ENCODE assay signal across 10 cellular contexts in genomic region chr12:46659844-46660243, GRCh38.
A peak's percentile ranks its signal among the peaks of the same experiment; 100 is the strongest.
DNase-seq lines count a peak whose midpoint lies in the region; ATAC-seq, FAIRE-seq and TF ChIP-seq lines count a peak whose summit lies in the region.
"Had no signal": no experiment of that assay in that cellular context is flagged by ENCODE, and none has a peak within 500 bp of the region (broad histone marks: within the 10 kb centered on the region; RNA-seq: fewer than 3 reads in every experiment).

No MANE protein-coding gene starts in this region.

- no peak overlapping the region for H3K9ac ChIP-seq in astrocyte (ENCODE audit: low read length)

- peak overlapping the region; percentile 52 to 67 for H3K27ac Mint-ChIP-seq in activated naive CD4-positive, alpha-beta T cell treated with anti-CD3 and anti-CD28 coated beads, Interleukin-2, amount 50 U/mL, for 72 hours
- H3K27ac Mint-ChIP-seq in astrocyte (ENCODE audit: unreplicated experiment) = peak overlapping the region; percentile 84
- peak overlapping the region in 8 of 10 donors; percentile 7 to 75 (median 40) for H3K27ac Mint-ChIP-seq in naive thymus-derived CD8-positive, alpha-beta T cell

- TF ChIP-seq CTCF in astrocyte (IDR thresholded peaks at IDR 0.05; ENCODE audit: insufficient read depth, low read depth, low read length) (no peak), D721Med (IDR thresholded peaks at IDR 0.05; ENCODE audit: insufficient read depth, missing control alignments) (no peak)

- FAIRE-seq in astrocyte (lab: Jason Lieb, UNC) (no peak), D721Med (lab: Jason Lieb, UNC) (no peak)

- no peaks in the 10 kb centered on the region for H3K36me3 Mint-ChIP-seq in activated naive CD4-positive, alpha-beta T cell treated with anti-CD3 and anti-CD28 coated beads, Interleukin-2, amount 50 U/mL, for 72 hours
- peaks cover 2% of the 10 kb centered on the region for H3K36me3 Mint-ChIP-seq in astrocyte (ENCODE audit: low read depth, unreplicated experiment)
- peaks cover 0 to 5% (median 2%) of the 10 kb centered on the region in 3 donors for H3K36me3 Mint-ChIP-seq in naive thymus-derived CD8-positive, alpha-beta T cell

- H3K36me3 ChIP-seq in astrocyte (ENCODE audit: insufficient read depth, low read length) (no peaks in the 10 kb centered on the region), urinary bladder (ENCODE audit: insufficient read depth) (no peaks in the 10 kb centered on the region)

- no peaks in the 10 kb centered on the region for H3K27me3 Mint-ChIP-seq in astrocyte (ENCODE audit: low read depth, unreplicated experiment)
- H3K27me3 Mint-ChIP-seq in naive thymus-derived CD8-positive, alpha-beta T cell = no peaks in the 10 kb centered on the region

- H2AFZ ChIP-seq in astrocyte (ENCODE audit: low read depth, low read length) = no peak overlapping the region

- H3K4me3 ChIP-seq in astrocyte (ENCODE audit: insufficient read depth, low read depth, low read length) (no peak overlapping the region), urinary bladder (ENCODE audit: low read depth, low read length) (no peak overlapping the region)

- no peak overlapping the region for H3K4me3 Mint-ChIP-seq in astrocyte (ENCODE audit: unreplicated experiment)
- H3K4me3 Mint-ChIP-seq in naive thymus-derived CD8-positive, alpha-beta T cell = peak overlapping the region in 5 of 10 donors; percentile 2 to 51 (median 20)

- POLR2A ChIA-PET in naive thymus-derived CD8-positive, alpha-beta T cell (lab: Charles Lee) = no interaction called here

- no peak overlapping the region for H3K4me2 ChIP-seq in astrocyte (ENCODE audit: low read length)

- H3K79me2 ChIP-seq in astrocyte (ENCODE audit: insufficient read depth, low read length) = no peaks in the 10 kb centered on the region

- H4K20me1 ChIP-seq in astrocyte (ENCODE audit: insufficient read depth, low read length) = no peaks in the 10 kb centered on the region

- peaks cover 32% of the 10 kb centered on the region for H3K4me1 ChIP-seq in astrocyte (ENCODE audit: insufficient read depth, low read length)
- no peaks in the 10 kb centered on the region for H3K4me1 ChIP-seq in urinary bladder (ENCODE audit: insufficient read depth)

- H3K9me3 Mint-ChIP-seq in activated naive CD4-positive, alpha-beta T cell treated with anti-CD3 and anti-CD28 coated beads, Interleukin-2, amount 50 U/mL, for 72 hours = no peaks in the 10 kb centered on the region
- H3K9me3 Mint-ChIP-seq in astrocyte (ENCODE audit: unreplicated experiment) = no peaks in the 10 kb centered on the region
- H3K9me3 Mint-ChIP-seq in naive thymus-derived CD8-positive, alpha-beta T cell = no peaks in the 10 kb centered on the region

- peaks cover 52% of the 10 kb centered on the region for H3K4me1 Mint-ChIP-seq in astrocyte (ENCODE audit: low read depth, unreplicated experiment)
- H3K4me1 Mint-ChIP-seq in naive thymus-derived CD8-positive, alpha-beta T cell = peaks cover 17 to 30% (median 28%) of the 10 kb centered on the region in 4 donors

- H3K9me3 ChIP-seq in astrocyte (ENCODE audit: insufficient read depth, low read depth, low read length) = no peaks in the 10 kb centered on the region

- ATAC-seq in activated naive CD4-positive, alpha-beta T cell treated with anti-CD3 and anti-CD28 coated beads, Interleukin-2, amount 50 U/mL, for 72 hours = no peak
- ATAC-seq in naive thymus-derived CD8-positive, alpha-beta T cell = no peak
- no peak for ATAC-seq in GM21717 (IDR thresholded peaks at IDR 0.05; ENCODE audit: unreplicated experiment)

- H3K27me3 ChIP-seq in astrocyte (ENCODE audit: insufficient read depth, low read length) = no peaks in the 10 kb centered on the region

- H3K27ac ChIP-seq in astrocyte (ENCODE audit: low read depth, low read length) = no peak overlapping the region
- peak overlapping the region; percentile 5 for H3K27ac ChIP-seq in urinary bladder (ENCODE audit: low read depth)

- DNase-seq in activated naive CD4-positive, alpha-beta T cell treated with anti-CD3 and anti-CD28 coated beads, Interleukin-2, amount 50 U/mL, for 72 hours (ENCODE audit: low spot score in 2 of 2) = no peak
- DNase-seq in activated naive CD4-positive, alpha-beta T cell treated with anti-CD3 and anti-CD28 coated beads, Interleukin-2, amount 50 U/mL, for 16 hours = no peak
- DNase-seq in astrocyte (ENCODE audit: low read depth) = no peak
- DNase-seq in naive thymus-derived CD8-positive, alpha-beta T cell = no peak
- no peak for DNase-seq in stimulated activated CD4-positive, alpha-beta T cell treated with anti-CD3 and anti-CD28 coated beads, Interleukin-12 subunit alpha, Interleukin-12 subunit beta, amount 100 ng/mL, for 4 hours
- DNase-seq in D721Med (ENCODE audit: insufficient read length, low spot score) = no peak
- DNase-seq: C1 segment of cervical spinal cord; effector CD4-positive, alpha-beta T cell had no signal

- WGBS in urinary bladder = 10% methylated on average over 4 of the region's 4 CpGs
